In the genomic region with DNA sequence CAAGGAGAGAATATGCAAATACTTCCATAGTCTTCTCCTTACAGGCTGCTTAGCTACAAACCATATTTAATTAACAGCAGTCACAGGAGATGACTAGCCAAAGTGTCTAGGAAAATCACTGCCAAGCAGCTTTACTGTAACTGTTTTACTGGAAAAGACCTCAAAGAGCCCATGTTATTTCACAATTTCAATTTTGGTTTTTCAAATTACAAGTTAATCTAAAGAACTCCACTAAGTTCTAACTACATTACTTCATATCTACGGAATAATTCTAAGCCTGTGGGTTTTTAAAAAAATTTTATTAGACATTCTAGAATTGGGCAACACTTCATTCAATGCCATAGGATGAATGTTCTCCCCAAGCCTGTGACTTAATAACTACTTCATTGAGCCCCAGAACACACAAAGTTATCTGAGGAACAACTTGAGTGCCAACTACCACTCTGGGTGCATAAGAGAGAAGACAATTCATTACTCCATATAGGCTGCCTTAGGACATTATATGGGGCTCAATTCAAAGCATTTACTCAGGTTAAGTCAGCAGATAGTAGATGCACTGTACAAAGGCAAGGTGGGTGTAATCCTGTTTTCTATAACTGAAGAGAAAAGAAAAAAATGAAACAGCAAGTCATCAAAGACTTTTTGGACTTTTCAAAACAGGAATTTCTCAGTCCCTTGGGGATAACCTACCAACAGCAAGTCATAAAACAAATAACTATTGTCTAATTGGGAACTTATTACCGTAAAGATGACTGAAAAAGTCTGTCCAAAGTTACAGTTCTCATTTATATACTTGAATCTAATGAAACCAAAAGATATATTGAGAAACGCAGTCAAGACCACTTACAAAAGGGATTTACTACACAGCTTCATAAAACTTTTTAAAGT, we compare ENCODE assay signal across 1 cellular context.
TF ChIP-seq lines count a peak whose summit lies in the region.

No MANE protein-coding gene starts in this region.

TF ChIP-seq in H1, 55 proteins besides CTCF, POLR2A, EP300 and RAD21:
- TF ChIP-seq KDM4A (IDR thresholded peaks at IDR 0.05; ENCODE audit: low read depth, low read length, severe bottlenecking), result no peak
- TF ChIP-seq, protein P1, sequence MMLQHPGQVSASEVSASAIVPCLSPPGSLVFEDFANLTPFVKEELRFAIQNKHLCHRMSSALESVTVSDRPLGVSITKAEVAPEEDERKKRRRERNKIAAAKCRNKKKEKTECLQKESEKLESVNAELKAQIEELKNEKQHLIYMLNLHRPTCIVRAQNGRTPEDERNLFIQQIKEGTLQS (IDR thresholded peaks at IDR 0.05; ENCODE audit: insufficient read depth, low read depth, low read length), result no peak
- no peak for TF ChIP-seq EGR1 (IDR thresholded peaks at IDR 0.05; ENCODE audit: borderline replicate concordance, low read depth, low read length)
- no peak for TF ChIP-seq TEAD4 (IDR thresholded peaks at IDR 0.05; ENCODE audit: low read depth, low read length)
- TF ChIP-seq SIX5 (IDR thresholded peaks at IDR 0.05; ENCODE audit: low read depth, low read length), result no peak
- no peak for TF ChIP-seq BACH1 (IDR thresholded peaks at IDR 0.05; ENCODE audit: low read length)
- TF ChIP-seq, protein P2, sequence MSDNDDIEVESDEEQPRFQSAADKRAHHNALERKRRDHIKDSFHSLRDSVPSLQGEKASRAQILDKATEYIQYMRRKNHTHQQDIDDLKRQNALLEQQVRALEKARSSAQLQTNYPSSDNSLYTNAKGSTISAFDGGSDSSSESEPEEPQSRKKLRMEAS (IDR thresholded peaks at IDR 0.05), result no peak
- no peak for TF ChIP-seq HDAC2 (IDR thresholded peaks at IDR 0.05; ENCODE audit: borderline replicate concordance in 1 of 2, low read depth in 2 of 2, low read length in 2 of 2)
- no peak for TF ChIP-seq RFX5 (IDR thresholded peaks at IDR 0.05; ENCODE audit: borderline replicate concordance, low read depth, low read length)
